26 cellular contexts compared by ENCODE assay signal in genomic region chr4:80179637-80180161, GRCh38. TPM values are rescaled to one million over a fixed set of nuclear protein-coding genes. Genes with fewer than 3 reads are reported as not detected.
"Had no signal": no experiment of that assay in that cellular context is flagged by ENCODE, and none has a peak within 500 bp of the region (broad histone marks: within the 10 kb centered on the region; RNA-seq: fewer than 3 reads in every experiment).

No MANE protein-coding gene starts in this region.

- H3K4me1 ChIP-seq: ascending aorta had no signal

- H3K36me3 Mint-ChIP-seq: immature natural killer cell had no signal

- H3K4me2 ChIP-seq: hepatocyte had no signal

- H3K27ac Mint-ChIP-seq: dendritic cell treated with granulocyte-macrophage colony-stimulating factor and Interleukin-4, amounts not matched to agents 40 ng/mL and 50 ng/mL, for 4 days; immature natural killer cell; progenitor cell of endocrine pancreas had no signal

- H3K27me3 Mint-ChIP-seq: activated B cell treated with CpG ODN at 0.5 μM for 24 hours; activated naive CD8-positive, alpha-beta T cell had no signal

- H3K4me3 Mint-ChIP-seq: activated B cell treated with CpG ODN at 0.5 μM for 24 hours; activated CD4-positive, alpha-beta memory T cell treated with anti-CD3 and anti-CD28 coated beads for 36 hours; dendritic cell treated with granulocyte-macrophage colony-stimulating factor and Interleukin-4, amounts not matched to agents 40 ng/mL and 50 ng/mL, for 4 days; immature natural killer cell had no signal

- H3K79me2 ChIP-seq: hepatocyte had no signal

- DNase-seq: activated B cell treated with CpG ODN at 0.5 μM for 24 hours; activated CD4-positive, alpha-beta memory T cell treated with anti-CD3 and anti-CD28 coated beads for 36 hours; activated CD4-positive, alpha-beta T cell treated with anti-CD3 and anti-CD28 coated beads for 36 hours; activated gamma-delta T cell; activated T-cell treated with anti-CD3 and anti-CD28 coated beads for 4 hours; adrenal gland; brain microvascular endothelial cell; caudate nucleus; effector CD4-positive, alpha-beta T cell; foreskin melanocyte; immature natural killer cell; lower lobe of right lung; naive thymus-derived CD4-positive, alpha-beta T cell; retina; stimulated activated CD4-positive, alpha-beta T cell treated with anti-CD3 and anti-CD28 coated beads, Interleukin-2, amount 100 ng/mL, for 48 hours; stimulated activated CD8-positive, alpha-beta memory T cell treated with anti-CD3 and anti-CD28 coated beads, Interleukin-4, amount 100 ng/mL, for 48 hours; stimulated activated naive CD4-positive, alpha-beta T cell; testis; trophoblast cell had no signal

- H3K27ac ChIP-seq: adrenal gland, ascending aorta, brain microvascular endothelial cell, hepatocyte, lower lobe of right lung, testis, vagina had no signal

- H3K9me3 Mint-ChIP-seq: immature natural killer cell had no signal

- H3K36me3 ChIP-seq: adrenal gland, ascending aorta, brain microvascular endothelial cell, lower lobe of right lung, vagina had no signal

- H3K4me3 ChIP-seq: adrenal gland, ascending aorta, hepatocyte, lower lobe of right lung, testis, vagina had no signal

- H3K27me3 ChIP-seq: adrenal gland, ascending aorta, brain microvascular endothelial cell, testis, vagina had no signal

- ATAC-seq: activated CD4-positive, alpha-beta T cell treated with anti-CD3 and anti-CD28 coated beads for 36 hours; left lobe of liver; lower lobe of right lung; naive thymus-derived CD4-positive, alpha-beta T cell had no signal

RNA-seq across cellular contexts. Expression of gene PRDM8, which starts 17.6 kb away (rescaled TPM):
- total RNA-seq: ascending aorta had no signal
